ENCODE assay signal across 1 cellular context in the genomic region with DNA sequence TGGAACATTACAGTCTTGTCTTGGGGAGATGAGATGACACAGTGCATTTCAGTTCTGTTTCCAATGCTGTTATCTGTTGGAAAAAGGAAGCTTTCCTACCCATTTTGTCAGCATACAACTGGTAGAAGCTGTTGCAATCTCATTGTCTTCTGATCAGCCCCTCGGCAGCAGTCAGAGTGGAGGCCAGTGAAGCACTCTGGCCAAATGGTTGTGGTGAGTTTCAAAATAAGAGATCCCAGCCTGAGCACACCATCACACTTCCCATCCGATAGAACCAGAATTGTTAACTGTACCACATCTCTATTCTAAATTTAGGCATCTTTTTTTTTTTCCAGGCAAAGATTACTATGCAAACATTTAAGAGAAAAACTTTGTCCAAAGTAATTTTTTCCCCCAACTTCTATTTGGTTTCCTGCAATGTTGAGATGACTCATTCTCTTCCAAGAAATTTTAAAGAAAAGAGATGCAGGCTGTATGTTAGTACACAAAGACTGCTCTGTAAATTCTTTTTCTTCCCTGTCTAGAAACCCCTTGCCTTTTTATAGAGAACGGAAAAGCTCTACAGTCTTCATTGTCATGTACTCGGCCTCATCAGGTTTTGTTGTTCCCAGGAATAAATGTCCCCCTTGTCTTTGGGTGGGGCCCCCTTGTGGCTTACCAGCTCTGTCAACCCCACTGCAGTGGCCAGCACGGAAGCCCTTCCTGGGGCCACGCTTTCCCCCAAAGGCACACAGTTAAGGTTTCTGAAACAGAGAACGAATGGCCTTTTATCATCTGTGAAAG.
TF ChIP-seq lines count a peak whose summit lies in the region.

No MANE protein-coding gene starts in this region.

TF ChIP-seq in K562, 482 proteins besides CTCF, POLR2A, EP300 and RAD21:
- TF ChIP-seq MYNN (IDR thresholded peaks at IDR 0.05) (peak; percentile 70), MYNN (CRISPR knock-in tag; IDR thresholded peaks at IDR 0.05) (peak; percentile 7; the same call in 1 of the 2 replicates)
